11 cellular contexts compared by ENCODE assay signal in genomic region chr1:77834771-77835334, GRCh38. TPM values are rescaled to one million over a fixed set of nuclear protein-coding genes. Genes with fewer than 3 reads are reported as not detected.
DNase-seq lines count a peak whose midpoint lies in the region; ATAC-seq and TF ChIP-seq lines count a peak whose summit lies in the region.
"Had no signal": no experiment of that assay in that cellular context is flagged by ENCODE, and none has a peak within 500 bp of the region (broad histone marks: within the 10 kb centered on the region; RNA-seq: fewer than 3 reads in every experiment).

No MANE protein-coding gene starts in this region.

- ATAC-seq in PC-3 (peak; percentile 62), HG02970 (IDR thresholded peaks at IDR 0.05; ENCODE audit: low FRiP score, unreplicated experiment) (no peak)
- ATAC-seq in stimulated activated naive CD8-positive, alpha-beta T cell treated with anti-CD3 and anti-CD28 coated beads, Interleukin-15, Interleukin-2, amounts not matched to agents 100 U/mL and 50 U/mL, for 24 hours, result no peak
- ATAC-seq in activated T-cell treated with anti-CD3 and anti-CD28 coated beads, Interleukin-2, amount 50 U/mL, for 72 hours (replicated peaks in 1 of 2), result no peak

- no peak overlapping the region for H3K4me3 Mint-ChIP-seq in activated T-cell treated with anti-CD3 and anti-CD28 coated beads, Interleukin-2, amount 50 U/mL, for 72 hours

- H3K36me3 Mint-ChIP-seq in activated T-cell treated with anti-CD3 and anti-CD28 coated beads, Interleukin-2, amount 50 U/mL, for 72 hours (ENCODE audit: insufficient read depth in 2 of 2), result peaks cover 0 to 4% of the 10 kb centered on the region in 2 donors

- no peaks in the 10 kb centered on the region for H3K9me2 ChIP-seq in PC-3 (replicated peaks; ENCODE audit: low read length)

- H3K27ac Mint-ChIP-seq in activated T-cell treated with anti-CD3 and anti-CD28 coated beads, Interleukin-2, amount 50 U/mL, for 72 hours, result no peak overlapping the region

- no peaks in the 10 kb centered on the region for H3K9me3 Mint-ChIP-seq in activated T-cell treated with anti-CD3 and anti-CD28 coated beads, Interleukin-2, amount 50 U/mL, for 72 hours

- H3K36me3 ChIP-seq in PC-3 (ENCODE audit: low read depth, low read length), result peaks cover 4% of the 10 kb centered on the region; the same call in 1 of the 2 replicates
- H3K36me3 ChIP-seq in rectal smooth muscle tissue (ENCODE audit: control insufficient read depth, insufficient read depth, low read length), result no peaks in the 10 kb centered on the region
- H3K36me3 ChIP-seq: adrenal gland, WERI-Rb-1 had no signal

- H3K27me3 Mint-ChIP-seq in activated T-cell treated with anti-CD3 and anti-CD28 coated beads, Interleukin-2, amount 50 U/mL, for 72 hours (ENCODE audit: low read depth), result no peaks in the 10 kb centered on the region

- DNase-seq in DMS53 treated with DMSO at 0.1 percent for 48 hours (lab: John Stamatoyannopoulos, UW; ENCODE audit: unreplicated experiment), result peak; percentile 69
- peak; percentile 55 for DNase-seq in PC-3
- DNase-seq in foreskin fibroblast, result peak; percentile 36 to 69
- DNase-seq in stimulated activated naive CD8-positive, alpha-beta T cell treated with anti-CD3 and anti-CD28 coated beads, Interleukin-15, Interleukin-2, amounts not matched to agents 100 U/mL and 50 U/mL, for 24 hours, result no peak
- no peak for DNase-seq in stimulated activated CD4-positive, alpha-beta T cell treated with anti-CD3 and anti-CD28 coated beads, Interleukin-4, amount 100 ng/mL, for 1 hour
- DNase-seq in activated T-cell treated with anti-CD3 and anti-CD28 coated beads, Interleukin-2, amount 50 U/mL, for 72 hours, result no peak
- DNase-seq: DMS79, WERI-Rb-1 had no signal

- H3K4me1 ChIP-seq in PC-3 (ENCODE audit: insufficient read depth, low read length) (peaks cover 31% of the 10 kb centered on the region), rectal smooth muscle tissue (ENCODE audit: control insufficient read depth, insufficient read depth, low read length) (peaks cover 29% of the 10 kb centered on the region)

- H3F3A ChIP-seq in PC-3 (ENCODE audit: low read length, unreplicated experiment), result no peaks in the 10 kb centered on the region

- H3K4me3 ChIP-seq in PC-3 (ENCODE audit: low read length), result no peak overlapping the region
- H3K4me3 ChIP-seq in foreskin fibroblast (ENCODE audit: low read depth in 1 of 2, low read length in 2 of 2), result no peak overlapping the region
- H3K4me3 ChIP-seq in rectal smooth muscle tissue (ENCODE audit: low read length), result no peak overlapping the region
- H3K4me3 ChIP-seq: adrenal gland had no signal

- H3K27me3 ChIP-seq in PC-3 (ENCODE audit: low read length) (no peaks in the 10 kb centered on the region), rectal smooth muscle tissue (ENCODE audit: control insufficient read depth, insufficient read depth, low read length) (no peaks in the 10 kb centered on the region)
- H3K27me3 ChIP-seq: adrenal gland had no signal

- no TSS peak for BruUV-seq in PC-3 (replicated peaks; lab: Mats Ljungman, UMichigan)

- TF ChIP-seq CTCF in PC-3 (conservative IDR thresholded peaks at IDR 0.05; ENCODE audit: low read depth, low read length) (no peak), foreskin fibroblast (IDR thresholded peaks at IDR 0.05; ENCODE audit: low read depth, low read length) (no peak)

- no peaks in the 10 kb centered on the region for H4K20me1 ChIP-seq in PC-3 (ENCODE audit: low read length)

- CTCF ChIA-PET in PC-3 (lab: Charles Lee), result no interaction called here

- no peaks in the 10 kb centered on the region for H3K79me2 ChIP-seq in PC-3 (ENCODE audit: low read length)

- H2AFZ ChIP-seq in PC-3 (ENCODE audit: low read length), result no peak overlapping the region

- H3K9ac ChIP-seq in PC-3 (ENCODE audit: low read length), result no peak overlapping the region
- H3K9ac ChIP-seq in rectal smooth muscle tissue (ENCODE audit: low read length), result no peak overlapping the region

- H3K4me2 ChIP-seq in PC-3 (ENCODE audit: low read length), result no peak overlapping the region

- no peaks in the 10 kb centered on the region for H3K9me3 ChIP-seq in PC-3 (ENCODE audit: low read length)
- H3K9me3 ChIP-seq: adrenal gland had no signal

- intact Hi-C loops in PC-3 (cut with micrococcal nuclease), result loop anchor here (5.0 kb wide), 1 partner anchor 52 kb away; the partner anchor contains the start of gene NEXN

- H3K27ac ChIP-seq in PC-3 (ENCODE audit: low read length), result 0 out of 2 replicates have a peak overlapping the region, but pooled peaks have one; percentile 6
- peak overlapping the region; percentile 83 for H3K27ac ChIP-seq in rectal smooth muscle tissue (ENCODE audit: low read depth, low read length)
- H3K27ac ChIP-seq: WERI-Rb-1 had no signal

- POLR2A ChIA-PET in PC-3 (lab: Charles Lee; ENCODE audit: unreplicated experiment), result interaction anchor here (0.7 to 0.8 kb wide), 2 partner anchors 236 to 854 kb away, joined by 3 to 6 read pairs; no protein-coding TSS in a partner anchor

- H3K4me1 Mint-ChIP-seq in activated T-cell treated with anti-CD3 and anti-CD28 coated beads, Interleukin-2, amount 50 U/mL, for 72 hours (ENCODE audit: low read depth), result peaks cover 6% of the 10 kb centered on the region

RNA-seq across cellular contexts. Expression of gene NEXN, which starts 53.6 kb away (rescaled TPM):
- 3.1 and 3.5 TPM in 2 replicates for total RNA-seq in PC-3 (2014; rRNA removed)
- total RNA-seq in activated T-cell treated with anti-CD3 and anti-CD28 coated beads, Interleukin-2, amount 50 U/mL, for 72 hours, result 1 to 10 TPM; 1.1 to 1.4 TPM

RNA-seq across cellular contexts. Expression of gene MIGA1, which starts 55.4 kb away (rescaled TPM):
- total RNA-seq in PC-3 (2014; rRNA removed), result 6.5 and 8.8 TPM in 2 replicates
- 10 to 100 TPM; 11.9 to 12.4 TPM for total RNA-seq in activated T-cell treated with anti-CD3 and anti-CD28 coated beads, Interleukin-2, amount 50 U/mL, for 72 hours

Comparison
In these comparisons a context has a peak if more than half of its experiments do, and no peak if none do; other contexts are left out.
1. DNase-seq: peak in DMS53 treated with DMSO at 0.1 percent for 48 hours (single experiment), PC-3 (single experiment) and foreskin fibroblast (2 of 2); none in stimulated activated naive CD8-positive, alpha-beta T cell treated with anti-CD3 and anti-CD28 coated beads, Interleukin-15, Interleukin-2, amounts not matched to agents 100 U/mL and 50 U/mL, for 24 hours (single experiment), stimulated activated CD4-positive, alpha-beta T cell treated with anti-CD3 and anti-CD28 coated beads, Interleukin-4, amount 100 ng/mL, for 1 hour (single experiment) and activated T-cell treated with anti-CD3 and anti-CD28 coated beads, Interleukin-2, amount 50 U/mL, for 72 hours (0 of 2).